In the genomic region with DNA sequence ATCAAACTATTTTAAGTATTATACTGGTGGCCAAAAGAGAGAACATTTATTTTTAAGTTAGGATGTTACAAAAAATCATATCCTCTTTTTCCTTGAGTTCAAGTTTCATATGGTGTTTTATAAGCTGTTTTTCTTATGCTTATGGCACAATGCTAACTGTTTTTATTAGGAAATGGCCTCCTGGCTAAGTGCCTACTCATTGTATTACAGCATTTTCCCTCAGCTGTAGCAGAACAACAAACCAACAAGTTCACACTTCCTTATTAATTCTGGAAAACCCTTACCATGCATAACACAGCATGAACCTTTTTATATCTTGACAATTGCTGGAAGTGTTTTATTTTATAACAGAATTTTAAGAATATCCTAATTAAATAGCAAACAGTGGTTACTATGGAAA, we compare ENCODE assay signal across 1 cellular context.
TF ChIP-seq lines count a peak whose summit lies in the region.

No MANE protein-coding gene starts in this region.

TF ChIP-seq in WTC11, 78 proteins besides CTCF, POLR2A, EP300 and RAD21 (continued from another document):
- TF ChIP-seq, protein P1, sequence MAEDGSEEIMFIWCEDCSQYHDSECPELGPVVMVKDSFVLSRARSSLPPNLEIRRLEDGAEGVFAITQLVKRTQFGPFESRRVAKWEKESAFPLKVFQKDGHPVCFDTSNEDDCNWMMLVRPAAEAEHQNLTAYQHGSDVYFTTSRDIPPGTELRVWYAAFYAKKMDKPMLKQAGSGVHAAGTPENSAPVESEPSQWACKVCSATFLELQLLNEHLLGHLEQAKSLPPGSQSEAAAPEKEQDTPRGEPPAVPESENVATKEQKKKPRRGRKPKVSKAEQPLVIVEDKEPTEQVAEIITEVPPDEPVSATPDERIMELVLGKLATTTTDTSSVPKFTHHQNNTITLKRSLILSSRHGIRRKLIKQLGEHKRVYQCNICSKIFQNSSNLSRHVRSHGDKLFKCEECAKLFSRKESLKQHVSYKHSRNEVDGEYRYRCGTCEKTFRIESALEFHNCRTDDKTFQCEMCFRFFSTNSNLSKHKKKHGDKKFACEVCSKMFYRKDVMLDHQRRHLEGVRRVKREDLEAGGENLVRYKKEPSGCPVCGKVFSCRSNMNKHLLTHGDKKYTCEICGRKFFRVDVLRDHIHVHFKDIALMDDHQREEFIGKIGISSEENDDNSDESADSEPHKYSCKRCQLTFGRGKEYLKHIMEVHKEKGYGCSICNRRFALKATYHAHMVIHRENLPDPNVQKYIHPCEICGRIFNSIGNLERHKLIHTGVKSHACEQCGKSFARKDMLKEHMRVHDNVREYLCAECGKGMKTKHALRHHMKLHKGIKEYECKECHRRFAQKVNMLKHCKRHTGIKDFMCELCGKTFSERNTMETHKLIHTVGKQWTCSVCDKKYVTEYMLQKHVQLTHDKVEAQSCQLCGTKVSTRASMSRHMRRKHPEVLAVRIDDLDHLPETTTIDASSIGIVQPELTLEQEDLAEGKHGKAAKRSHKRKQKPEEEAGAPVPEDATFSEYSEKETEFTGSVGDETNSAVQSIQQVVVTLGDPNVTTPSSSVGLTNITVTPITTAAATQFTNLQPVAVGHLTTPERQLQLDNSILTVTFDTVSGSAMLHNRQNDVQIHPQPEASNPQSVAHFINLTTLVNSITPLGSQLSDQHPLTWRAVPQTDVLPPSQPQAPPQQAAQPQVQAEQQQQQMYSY (CRISPR knock-in tag; IDR thresholded peaks at IDR 0.05), result no peak
- TF ChIP-seq FOXP1 (CRISPR knock-in tag; IDR thresholded peaks at IDR 0.05; ENCODE audit: borderline replicate concordance), result no peak
- no peak for TF ChIP-seq NR3C1 (CRISPR knock-in tag; conservative IDR thresholded peaks at IDR 0.05; ENCODE audit: low read depth)
- no peak for TF ChIP-seq SOX15 (CRISPR knock-in tag; IDR thresholded peaks at IDR 0.05)
- TF ChIP-seq GRHL2 (CRISPR knock-in tag; IDR thresholded peaks at IDR 0.05; ENCODE audit: insufficient replicate concordance, severe bottlenecking), result no peak
- TF ChIP-seq, protein P2, sequence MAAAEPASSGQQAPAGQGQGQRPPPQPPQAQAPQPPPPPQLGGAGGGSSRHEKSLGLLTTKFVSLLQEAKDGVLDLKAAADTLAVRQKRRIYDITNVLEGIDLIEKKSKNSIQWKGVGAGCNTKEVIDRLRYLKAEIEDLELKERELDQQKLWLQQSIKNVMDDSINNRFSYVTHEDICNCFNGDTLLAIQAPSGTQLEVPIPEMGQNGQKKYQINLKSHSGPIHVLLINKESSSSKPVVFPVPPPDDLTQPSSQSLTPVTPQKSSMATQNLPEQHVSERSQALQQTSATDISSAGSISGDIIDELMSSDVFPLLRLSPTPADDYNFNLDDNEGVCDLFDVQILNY (CRISPR knock-in tag; IDR thresholded peaks at IDR 0.05), result no peak
- TF ChIP-seq KAT7 (CRISPR knock-in tag; IDR thresholded peaks at IDR 0.05; ENCODE audit: borderline replicate concordance), result no peak
